8 cellular contexts compared by ENCODE assay signal in genomic region chr2:20012282-20013060, GRCh38. TPM values are rescaled to one million over a fixed set of nuclear protein-coding genes. Genes with fewer than 3 reads are reported as not detected.
DNase-seq lines count a peak whose midpoint lies in the region; ATAC-seq and TF ChIP-seq lines count a peak whose summit lies in the region.

Gene MATN3 (minus strand): TSS chr2:20012668. CDS start chr2:20012631, 37 bp downstream.

- H3K4me1 Mint-ChIP-seq in activated T-helper 1 cell treated with anti-CD3 and anti-CD28 coated beads, Interleukin-12 subunit alpha, Interleukin-12 subunit beta, Interleukin-2, Interleukin-4 antibody, amounts not matched to agents 30 ng/mL and 10 ng/mL and 1 ng/mL, durations not matched to agents 14 hours and 24 hours and 36 hours (ENCODE audit: low read depth), result no peaks in the 10 kb centered on the region

- intact Hi-C loops in activated T-helper 1 cell treated with anti-CD3 and anti-CD28 coated beads, Interleukin-12 subunit alpha, Interleukin-12 subunit beta, Interleukin-2, Interleukin-4 antibody, amounts not matched to agents 30 ng/mL and 10 ng/mL and 1 ng/mL, durations not matched to agents 14 hours and 24 hours and 36 hours (cut with micrococcal nuclease), result no loop called here
- intact Hi-C loops in heart right ventricle (cut with DNase I), result loop anchor here in 1 of 10 donors (5.0 kb wide), 1 partner anchor 55 kb away; no protein-coding TSS in a partner anchor
- intact Hi-C loops in posterior vena cava (cut with DNase I), result loop anchor here in 1 of 2 donors (5.0 kb wide), 1 partner anchor 85 kb away; no protein-coding TSS in a partner anchor

- H3K4me3 ChIP-seq in H7 (ENCODE audit: insufficient read depth, low read depth, low read length) (peak within 1 kb of the TSS; percentile 51), heart right ventricle (peak within 1 kb of the TSS in 9 of 10 donors; percentile 52 to 69 (median 62))

- peaks cover 65% of the 10 kb centered on the region for H3K27me3 Mint-ChIP-seq in activated T-helper 1 cell treated with anti-CD3 and anti-CD28 coated beads, Interleukin-12 subunit alpha, Interleukin-12 subunit beta, Interleukin-2, Interleukin-4 antibody, amounts not matched to agents 30 ng/mL and 10 ng/mL and 1 ng/mL, durations not matched to agents 14 hours and 24 hours and 36 hours (ENCODE audit: insufficient read depth)

- H3K9me3 ChIP-seq in heart right ventricle, result peaks cover 0 to 9% (median 0%) of the 10 kb centered on the region in 11 donors

- ATAC-seq in heart right ventricle, result peak; percentile 49 to 85 (median 74)
- no peak for ATAC-seq in HG02840 (IDR thresholded peaks at IDR 0.05; ENCODE audit: low FRiP score, unreplicated experiment)
- ATAC-seq in HG03025 (IDR thresholded peaks at IDR 0.05; ENCODE audit: low FRiP score, unreplicated experiment), result no peak
- no peak for ATAC-seq in HG03354 (IDR thresholded peaks at IDR 0.05; ENCODE audit: poor library complexity, severe bottlenecking, unreplicated experiment)

- WGBS in heart right ventricle, 2 donors, result 1 to 2% methylated on average over 73 to 86 of the region's 86 CpGs

- peaks cover 3 to 16% (median 11%) of the 10 kb centered on the region in 9 donors for H3K4me1 ChIP-seq in heart right ventricle

- H3K27ac ChIP-seq in heart right ventricle, result peak within 1 kb of the TSS in 4 of 10 donors; percentile 8 to 53 (median 38)

- DNase-seq in ACHN (peak; percentile 62), H7 (peak; percentile 89), heart right ventricle (peak in 1 of 2 donors; percentile 49), posterior vena cava (ENCODE audit: low spot score) (peak; percentile 82)
- no peak for DNase-seq in activated T-helper 1 cell treated with anti-CD3 and anti-CD28 coated beads, Interleukin-12 subunit alpha, Interleukin-12 subunit beta, Interleukin-2, Interleukin-4 antibody, amounts not matched to agents 30 ng/mL and 10 ng/mL and 1 ng/mL, durations not matched to agents 14 hours and 24 hours and 36 hours (ENCODE audit: low spot score)

- TF ChIP-seq CTCF in heart right ventricle (IDR thresholded peaks at IDR 0.05), result no peak

- H3K36me3 Mint-ChIP-seq in activated T-helper 1 cell treated with anti-CD3 and anti-CD28 coated beads, Interleukin-12 subunit alpha, Interleukin-12 subunit beta, Interleukin-2, Interleukin-4 antibody, amounts not matched to agents 30 ng/mL and 10 ng/mL and 1 ng/mL, durations not matched to agents 14 hours and 24 hours and 36 hours (ENCODE audit: low read depth), result no peaks in the 10 kb centered on the region

- no peaks in the 10 kb centered on the region for H3K9me3 Mint-ChIP-seq in activated T-helper 1 cell treated with anti-CD3 and anti-CD28 coated beads, Interleukin-12 subunit alpha, Interleukin-12 subunit beta, Interleukin-2, Interleukin-4 antibody, amounts not matched to agents 30 ng/mL and 10 ng/mL and 1 ng/mL, durations not matched to agents 14 hours and 24 hours and 36 hours

- in situ Hi-C loops in ACHN (cut with HindIII; ENCODE audit: low pct_ligation_motif_present, low pct_unique_long_range_greater_than_20kb, low sequenced_read_pairs), result no loop called here

- H3K4me3 Mint-ChIP-seq in activated T-helper 1 cell treated with anti-CD3 and anti-CD28 coated beads, Interleukin-12 subunit alpha, Interleukin-12 subunit beta, Interleukin-2, Interleukin-4 antibody, amounts not matched to agents 30 ng/mL and 10 ng/mL and 1 ng/mL, durations not matched to agents 14 hours and 24 hours and 36 hours, result peak within 1 kb of the TSS; percentile 74

- H3K36me3 ChIP-seq in H7 (replicated peaks; ENCODE audit: control insufficient read depth, insufficient read depth, low read length) (no peaks in the 10 kb centered on the region), heart right ventricle (no peaks in the 10 kb centered on the region)

- H3K27ac Mint-ChIP-seq in activated T-helper 1 cell treated with anti-CD3 and anti-CD28 coated beads, Interleukin-12 subunit alpha, Interleukin-12 subunit beta, Interleukin-2, Interleukin-4 antibody, amounts not matched to agents 30 ng/mL and 10 ng/mL and 1 ng/mL, durations not matched to agents 14 hours and 24 hours and 36 hours, result no peak within 1 kb of the TSS

- H3K27me3 ChIP-seq in H7 (ENCODE audit: control insufficient read depth, insufficient read depth, low read length) (peaks cover 20% of the 10 kb centered on the region), heart right ventricle (peaks cover 0 to 60% (median 21%) of the 10 kb centered on the region in 7 donors)

RNA-seq across cellular contexts. Expression of gene MATN3, which starts in this region (rescaled TPM):
- 1.8 and 3.6 TPM in 2 replicates for total RNA-seq in H7 (2014; rRNA removed; shearing (Covaris generic))
- not detected in 2 replicates for total RNA-seq in activated T-helper 1 cell treated with anti-CD3 and anti-CD28 coated beads, Interleukin-12 subunit alpha, Interleukin-12 subunit beta, Interleukin-2, Interleukin-4 antibody, amounts not matched to agents 30 ng/mL and 10 ng/mL and 1 ng/mL, durations not matched to agents 14 hours and 24 hours and 36 hours
- total RNA-seq in heart right ventricle, result under 1 TPM in 5 of 10 donors, not detected in 5; 0.09 to 0.36 (median 0.20) TPM
- under 1 TPM; 0.35 to 0.37 TPM for polyA plus RNA-seq in heart right ventricle
- 1 to 10 TPM; 1.2 to 2.3 TPM for total RNA-seq in posterior vena cava

Comparison
In these comparisons a context has a peak if more than half of its experiments do, and no peak if none do; other contexts are left out.
1. Peak in ATAC-seq and H3K4me3 ChIP-seq in heart right ventricle; RNA of the gene not detected or under 1 TPM.